Comparison of ENCODE assay signal across 21 cellular contexts in the genomic region with DNA sequence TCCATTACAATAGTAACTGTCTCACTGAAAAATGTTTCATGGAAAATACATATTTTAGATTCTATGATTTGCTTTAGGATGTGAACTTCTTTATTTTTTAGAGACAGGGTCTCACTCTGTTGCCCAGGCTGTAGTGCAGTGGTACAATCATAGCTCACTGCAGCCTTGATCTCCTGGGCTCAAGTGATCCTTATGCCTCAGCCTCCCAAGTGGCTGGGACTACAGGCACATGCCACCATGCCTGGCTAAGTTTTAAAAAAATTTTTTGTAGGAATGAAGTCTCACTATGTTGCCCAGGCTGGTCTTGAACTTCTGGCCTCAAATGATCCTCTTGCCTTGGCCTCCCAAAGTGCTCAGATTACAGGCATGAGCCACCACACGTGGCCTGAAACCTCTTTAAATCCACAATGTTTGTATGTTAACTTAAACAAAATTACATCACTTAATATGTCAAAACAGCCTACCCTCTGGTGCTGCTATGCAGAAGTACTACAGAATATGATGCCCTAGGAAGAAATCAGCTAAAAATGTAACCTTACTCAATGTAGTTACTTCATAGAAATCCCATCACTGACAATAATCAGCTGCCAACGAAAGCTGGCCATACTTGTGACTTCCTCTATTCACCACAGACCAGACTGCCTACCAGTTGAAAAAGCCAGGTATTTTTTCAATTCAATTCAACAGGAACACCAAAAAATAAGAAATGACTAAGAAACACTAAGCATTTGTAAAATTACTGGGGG. TPM values are rescaled to one million over a fixed set of nuclear protein-coding genes. Genes with fewer than 3 reads are reported as not detected.
DNase-seq lines count a peak whose midpoint lies in the region; ATAC-seq, FAIRE-seq and TF ChIP-seq lines count a peak whose summit lies in the region.
"Had no signal": no experiment of that assay in that cellular context is flagged by ENCODE, and none has a peak within 500 bp of the region (broad histone marks: within the 10 kb centered on the region; RNA-seq: fewer than 3 reads in every experiment).

No MANE protein-coding gene starts in this region.

- peaks cover 14% of the 10 kb centered on the region for H3F3A ChIP-seq in SK-N-SH (replicated peaks; ENCODE audit: insufficient read depth)

- H3K4me3 ChIP-seq in HepG2 (replicated peaks in 1 of 3; ENCODE audit: insufficient read depth in 1 of 3, low read depth in 2 of 3, low read length in 3 of 3) (no peak overlapping the region), right lobe of liver (no peak overlapping the region), SK-N-SH (ENCODE audit: low read depth in 2 of 2, low read length in 1 of 2) (no peak overlapping the region)
- H3K4me3 ChIP-seq: Peyer's patch, testis had no signal

- TF ChIP-seq EP300 in HepG2 (IDR thresholded peaks at IDR 0.05; ENCODE audit: low read depth in 2 of 2, low read length in 2 of 2) (no peak), HepG2 (CRISPR knock-in tag; IDR thresholded peaks at IDR 0.05; ENCODE audit: borderline replicate concordance) (no peak), SK-N-SH (IDR thresholded peaks at IDR 0.05; ENCODE audit: borderline replicate concordance in 1 of 2, low read depth in 1 of 2, low read length in 1 of 2) (no peak)

- H2AFZ ChIP-seq in HepG2 (ENCODE audit: low read length): no peak overlapping the region
- no peak overlapping the region for H2AFZ ChIP-seq in SK-N-SH (ENCODE audit: low read depth)

- H3K4me1 ChIP-seq in HepG2 (ENCODE audit: insufficient read depth, low read length) (no peaks in the 10 kb centered on the region), right lobe of liver (no peaks in the 10 kb centered on the region), SK-N-SH (ENCODE audit: control insufficient read depth in 1 of 2, insufficient read depth in 2 of 2, low read depth in 1 of 2, low read length in 1 of 2) (no peaks in the 10 kb centered on the region)
- H3K4me1 ChIP-seq: Peyer's patch, testis had no signal

- no peak overlapping the region for H3K4me2 ChIP-seq in HepG2 (ENCODE audit: low read depth, low read length)
- no peak overlapping the region for H3K4me2 ChIP-seq in SK-N-SH

- CTCF ChIA-PET in HepG2 (lab: Yijun Ruan, JAX; ENCODE audit: low intra/inter-chr PET ratio, low total read pairs) (no interaction called here), SK-N-SH (lab: Yijun Ruan, JAX) (no interaction called here)

- H3K27ac ChIP-seq in HepG2 (ENCODE audit: extremely low read length, insufficient read depth, low read length): no peak overlapping the region
- no peak overlapping the region for H3K27ac ChIP-seq in right lobe of liver
- no peak overlapping the region for H3K27ac ChIP-seq in SK-N-SH (ENCODE audit: low read depth in 2 of 2, low read length in 1 of 2)
- H3K27ac ChIP-seq: Peyer's patch, testis had no signal

- H3K36me3 Mint-ChIP-seq in activated naive CD8-positive, alpha-beta T cell treated with anti-CD3 and anti-CD28 coated beads, Interleukin-2, amount 50 U/mL, for 24 hours (ENCODE audit: low read depth): peaks cover 30% of the 10 kb centered on the region
- H3K36me3 Mint-ChIP-seq in stimulated activated naive B cell treated with anti-CD40 and anti-IgM and Interleukin-4, amounts not matched to agents 10 μg/mL and 1 μg/mL and 100 μg/mL, for 72 hours: peaks cover 18 to 31% of the 10 kb centered on the region in 2 donors

- H3K36me3 ChIP-seq in HepG2 (replicated peaks in 1 of 2; ENCODE audit: control insufficient read depth in 1 of 2, insufficient read depth in 2 of 2, low read length in 2 of 2): peaks cover 4 to 27% of the 10 kb centered on the region in 2 experiments
- H3K36me3 ChIP-seq in right lobe of liver: peaks cover 0 to 52% (median 21%) of the 10 kb centered on the region in 4 donors
- H3K36me3 ChIP-seq in SK-N-SH (replicated peaks in 1 of 2; ENCODE audit: control insufficient read depth in 1 of 2, insufficient read depth in 2 of 2, low read length in 1 of 2): peaks cover 26 to 42% of the 10 kb centered on the region in 2 experiments

- POLR2A ChIA-PET in HepG2 (lab: Yijun Ruan, JAX): no interaction called here
- POLR2A ChIA-PET in SK-N-SH (lab: Yijun Ruan, JAX): interaction anchor here (1.1 kb wide), 1 partner anchor 18 kb away, joined by 3 read pairs; the partner anchor contains the start of gene EEF1A1

- H3K9ac ChIP-seq in HepG2 (ENCODE audit: insufficient read depth, low read depth, low read length) (no peak overlapping the region), SK-N-SH (no peak overlapping the region)

- WGBS in HepG2 (ENCODE audit: low lambda C conversion rate): 97% methylated on average over 2 of the region's 2 CpGs
- WGBS in right lobe of liver (ENCODE audit: insufficient coverage, low coverage, low lambda C conversion rate, missing lambda C conversion rate): 51% methylated on average over 2 of the region's 2 CpGs
- 90% methylated on average over 2 of the region's 2 CpGs for WGBS in SK-N-SH (ENCODE audit: low lambda C conversion rate)

- TF ChIP-seq POLR2A in HepG2 (IDR thresholded peaks at IDR 0.05; ENCODE audit: insufficient read depth in 1 of 2, low read depth in 2 of 2, low read length in 2 of 2) (no peak), right lobe of liver (IDR thresholded peaks at IDR 0.05) (no peak)

- DNase-seq in HepG2 (ENCODE audit: low spot score) (no peak), right lobe of liver (no peak), OCI-M1 (lab: John Stamatoyannopoulos, UW) (peak; percentile 39), SK-N-SH (no peak), D341Med (ENCODE audit: low spot score) (no peak), cerebellar nuclear complex (lab: John Stamatoyannopoulos, UW) (no peak)
- no peak for DNase-seq in activated naive CD8-positive, alpha-beta T cell treated with anti-CD3 and anti-CD28 coated beads, Interleukin-2, amount 50 U/mL, for 24 hours
- no peak for DNase-seq in stimulated activated naive B cell treated with anti-CD40 and anti-IgM and Interleukin-4, amounts not matched to agents 10 μg/mL and 1 μg/mL and 100 μg/mL, for 72 hours
- DNase-seq: activated CD8-positive, alpha-beta memory T cell treated with anti-CD3 and anti-CD28 coated beads, Interleukin-2, amount 50 U/mL, for 48 hours; Calu3; effector memory CD4-positive, alpha-beta T cell; GOT3; NCI-H2081; NCI-H69; occipital lobe; Peyer's patch; testis had no signal

- FAIRE-seq in HepG2 (lab: Jason Lieb, UNC): no peak
- FAIRE-seq: GM12891, keratinocyte had no signal

- H3K79me2 ChIP-seq in HepG2 (ENCODE audit: insufficient read depth, low read length) (no peaks in the 10 kb centered on the region), SK-N-SH (ENCODE audit: insufficient read depth) (no peaks in the 10 kb centered on the region)

- no peaks in the 10 kb centered on the region for H3K27me3 ChIP-seq in HepG2 (ENCODE audit: control insufficient read depth in 1 of 2, insufficient read depth in 2 of 2, low read length in 2 of 2)
- no peaks in the 10 kb centered on the region for H3K27me3 ChIP-seq in right lobe of liver
- no peaks in the 10 kb centered on the region for H3K27me3 ChIP-seq in SK-N-SH (ENCODE audit: insufficient read depth)
- H3K27me3 ChIP-seq: Peyer's patch, testis had no signal

- no peak overlapping the region for H3K4me3 Mint-ChIP-seq in activated naive CD8-positive, alpha-beta T cell treated with anti-CD3 and anti-CD28 coated beads, Interleukin-2, amount 50 U/mL, for 24 hours
- H3K4me3 Mint-ChIP-seq in stimulated activated naive B cell treated with anti-CD40 and anti-IgM and Interleukin-4, amounts not matched to agents 10 μg/mL and 1 μg/mL and 100 μg/mL, for 72 hours: no peak overlapping the region
- H3K4me3 Mint-ChIP-seq: activated naive CD8-positive, alpha-beta T cell had no signal

- TF ChIP-seq CTCF in HepG2 (CRISPR knock-in tag; IDR thresholded peaks at IDR 0.05): no peak
- no peak for TF ChIP-seq CTCF in right lobe of liver (IDR thresholded peaks at IDR 0.05)
- TF ChIP-seq CTCF in SK-N-SH (IDR thresholded peaks at IDR 0.05): no peak

- peak overlapping the region; percentile 45 for H3K27ac Mint-ChIP-seq in activated naive CD8-positive, alpha-beta T cell treated with anti-CD3 and anti-CD28 coated beads, Interleukin-2, amount 50 U/mL, for 24 hours
- H3K27ac Mint-ChIP-seq in stimulated activated naive B cell treated with anti-CD40 and anti-IgM and Interleukin-4, amounts not matched to agents 10 μg/mL and 1 μg/mL and 100 μg/mL, for 72 hours: peak overlapping the region; percentile 42

- no peaks in the 10 kb centered on the region for H3K27me3 Mint-ChIP-seq in activated naive CD8-positive, alpha-beta T cell treated with anti-CD3 and anti-CD28 coated beads, Interleukin-2, amount 50 U/mL, for 24 hours
- no peaks in the 10 kb centered on the region for H3K27me3 Mint-ChIP-seq in stimulated activated naive B cell treated with anti-CD40 and anti-IgM and Interleukin-4, amounts not matched to agents 10 μg/mL and 1 μg/mL and 100 μg/mL, for 72 hours
- H3K27me3 Mint-ChIP-seq: activated naive CD8-positive, alpha-beta T cell had no signal

- no peaks in the 10 kb centered on the region for H3K4me1 Mint-ChIP-seq in activated naive CD8-positive, alpha-beta T cell treated with anti-CD3 and anti-CD28 coated beads, Interleukin-2, amount 50 U/mL, for 24 hours
- no peaks in the 10 kb centered on the region for H3K4me1 Mint-ChIP-seq in stimulated activated naive B cell treated with anti-CD40 and anti-IgM and Interleukin-4, amounts not matched to agents 10 μg/mL and 1 μg/mL and 100 μg/mL, for 72 hours

- H3K9me2 ChIP-seq in SK-N-SH: no peaks in the 10 kb centered on the region

- no peak for TF ChIP-seq RAD21 in HepG2 (CRISPR knock-in tag; IDR thresholded peaks at IDR 0.05)
- no peak for TF ChIP-seq RAD21 in SK-N-SH (IDR thresholded peaks at IDR 0.05; ENCODE audit: low read length)

- H4K20me1 ChIP-seq in HepG2 (ENCODE audit: insufficient read depth, low read length) (no peaks in the 10 kb centered on the region), SK-N-SH (ENCODE audit: insufficient read depth) (no peaks in the 10 kb centered on the region)

- no TSS peak for BruUV-seq in HepG2 (replicated peaks; lab: Mats Ljungman, UMichigan)

- intact Hi-C loops in HepG2 (cut with micrococcal nuclease; ENCODE audit: unreplicated experiment): no loop called here
- intact Hi-C loops in right lobe of liver (cut with DNase I): no loop called here

- H3K9me3 ChIP-seq in HepG2 (ENCODE audit: low read length) (no peaks in the 10 kb centered on the region), right lobe of liver (no peaks in the 10 kb centered on the region), SK-N-SH (no peaks in the 10 kb centered on the region)
- H3K9me3 ChIP-seq: Peyer's patch, testis had no signal

- in situ Hi-C loops in HepG2 (cut with HindIII; ENCODE audit: extremely low pct_ligation_motif_present, low pct_unique_long_range_greater_than_20kb): no loop called here

- no peak for ATAC-seq in HepG2
- ATAC-seq in right lobe of liver: no peak
- no peak for ATAC-seq in activated naive CD8-positive, alpha-beta T cell treated with anti-CD3 and anti-CD28 coated beads, Interleukin-2, amount 50 U/mL, for 24 hours
- ATAC-seq in stimulated activated naive B cell treated with anti-CD40 and anti-IgM and Interleukin-4, amounts not matched to agents 10 μg/mL and 1 μg/mL and 100 μg/mL, for 72 hours (replicated peaks): no peak

- H3K9me3 Mint-ChIP-seq in activated naive CD8-positive, alpha-beta T cell treated with anti-CD3 and anti-CD28 coated beads, Interleukin-2, amount 50 U/mL, for 24 hours: no peaks in the 10 kb centered on the region
- H3K9me3 Mint-ChIP-seq in stimulated activated naive B cell treated with anti-CD40 and anti-IgM and Interleukin-4, amounts not matched to agents 10 μg/mL and 1 μg/mL and 100 μg/mL, for 72 hours: no peaks in the 10 kb centered on the region

RNA-seq across cellular contexts. Expression of gene EEF1A1, which starts 17.6 kb away (rescaled TPM):
- total RNA-seq in HepG2 (2016; rRNA removed; fragmentation: Illumina TruSeq; extraction: Trizol) (13,726 and 19,145 TPM in 2 replicates), right lobe of liver (1,000 to 10,000 TPM; 2,452 to 4,356 (median 3,217) TPM)
- 8,339 and 10,487 TPM in 2 replicates for total RNA-seq in HepG2 (2016; cell fraction: cytosol; rRNA removed; fragmentation: Illumina TruSeq; extraction: Trizol; ENCODE audit: low read depth)
- 13,733 and 18,946 TPM in 2 replicates for total RNA-seq in HepG2 (2016; cell fraction: insoluble cytoplasmic fraction; rRNA removed; fragmentation: Illumina TruSeq; extraction: Trizol)
- total RNA-seq in HepG2 (2016; cell fraction: membrane; rRNA removed; fragmentation: Illumina TruSeq; extraction: Trizol): 28,006 and 33,792 TPM in 2 replicates
- total RNA-seq in HepG2 (2016; cell fraction: nucleus; rRNA removed; fragmentation: Illumina TruSeq; extraction: Trizol): 5,621 and 5,952 TPM in 2 replicates
- polyA plus RNA-seq in HepG2 (2011; rRNA removed) (14,480 and 17,172 TPM in 2 replicates), SK-N-SH (2012; rRNA removed) (10,787 and 14,148 TPM in 2 replicates)
- polyA plus RNA-seq in HepG2 (2011; cell fraction: cytosol; rRNA removed): 15,977 and 19,367 TPM in 2 replicates
- polyA plus RNA-seq in HepG2 (2011; cell fraction: nucleus; rRNA removed): 3,845 and 5,107 TPM in 2 replicates
- polyA plus RNA-seq in HepG2 (2012): 17,181 and 19,057 TPM in 2 replicates
- 12,881 and 14,827 TPM in 2 replicates for polyA plus RNA-seq in HepG2 (2016; cell fraction: cytosol; fragmentation: Illumina TruSeq; extraction: Trizol; ENCODE audit: low read depth)
- polyA plus RNA-seq in HepG2 (2016; cell fraction: insoluble cytoplasmic fraction; fragmentation: Illumina TruSeq; extraction: Trizol; ENCODE audit: low read depth): 16,271 and 16,577 TPM in 2 replicates
- polyA plus RNA-seq in HepG2 (2016; cell fraction: membrane; fragmentation: Illumina TruSeq; extraction: Trizol; ENCODE audit: low read depth): 23,858 and 27,229 TPM in 2 replicates
- polyA plus RNA-seq in HepG2 (2016; cell fraction: nucleus; fragmentation: Illumina TruSeq; extraction: Trizol; ENCODE audit: insufficient read depth, low read depth): 6,994 and 7,179 TPM in 2 replicates
- 11,031 and 11,693 TPM in 2 replicates for polyA minus RNA-seq in HepG2 (2011; rRNA and poly(A)+ RNA removed; ENCODE audit: low replicate concordance)
- polyA minus RNA-seq in HepG2 (2011; cell fraction: cytosol; rRNA and poly(A)+ RNA removed): 6,843 and 8,738 TPM in 2 replicates
- 1,924 and 3,380 TPM in 2 replicates for polyA minus RNA-seq in HepG2 (2011; cell fraction: nucleus; rRNA and poly(A)+ RNA removed)
- 13,584 and 14,065 TPM in 2 replicates for polyA plus RNA-seq in SK-N-SH (2012; cell fraction: cytosol; rRNA removed)
- 2,616 and 4,114 TPM in 2 replicates for polyA plus RNA-seq in SK-N-SH (2012; cell fraction: nucleus; rRNA removed)

RNA-seq across cellular contexts. Expression of gene MTO1, which starts 41.7 kb away (rescaled TPM):
- 31.9 and 45.3 TPM in 2 replicates for total RNA-seq in HepG2 (2016; rRNA removed; fragmentation: Illumina TruSeq; extraction: Trizol)
- 22.3 and 25.1 TPM in 2 replicates for total RNA-seq in HepG2 (2016; cell fraction: cytosol; rRNA removed; fragmentation: Illumina TruSeq; extraction: Trizol; ENCODE audit: low read depth)
- 37.4 and 41.0 TPM in 2 replicates for total RNA-seq in HepG2 (2016; cell fraction: insoluble cytoplasmic fraction; rRNA removed; fragmentation: Illumina TruSeq; extraction: Trizol)
- total RNA-seq in HepG2 (2016; cell fraction: membrane; rRNA removed; fragmentation: Illumina TruSeq; extraction: Trizol): 19.9 and 21.1 TPM in 2 replicates
- total RNA-seq in HepG2 (2016; cell fraction: nucleus; rRNA removed; fragmentation: Illumina TruSeq; extraction: Trizol): 42.8 and 50.4 TPM in 2 replicates
- polyA plus RNA-seq in HepG2 (2011; rRNA removed): 20.1 and 21.1 TPM in 2 replicates
- 12.7 and 19.8 TPM in 2 replicates for polyA plus RNA-seq in HepG2 (2011; cell fraction: cytosol; rRNA removed)
- 39.9 and 40.2 TPM in 2 replicates for polyA plus RNA-seq in HepG2 (2011; cell fraction: nucleus; rRNA removed)
- 17.3 and 22.7 TPM in 2 replicates for polyA plus RNA-seq in HepG2 (2012)
- 7.2 and 7.4 TPM in 2 replicates for polyA plus RNA-seq in HepG2 (2016; cell fraction: cytosol; fragmentation: Illumina TruSeq; extraction: Trizol; ENCODE audit: low read depth)
- polyA plus RNA-seq in HepG2 (2016; cell fraction: insoluble cytoplasmic fraction; fragmentation: Illumina TruSeq; extraction: Trizol; ENCODE audit: low read depth): 29.9 and 32.7 TPM in 2 replicates
- polyA plus RNA-seq in HepG2 (2016; cell fraction: membrane; fragmentation: Illumina TruSeq; extraction: Trizol; ENCODE audit: low read depth): 10.1 and 12.3 TPM in 2 replicates
- polyA plus RNA-seq in HepG2 (2016; cell fraction: nucleus; fragmentation: Illumina TruSeq; extraction: Trizol; ENCODE audit: insufficient read depth, low read depth): 58.4 and 66.5 TPM in 2 replicates
- 29.0 and 38.5 TPM in 2 replicates for polyA minus RNA-seq in HepG2 (2011; rRNA and poly(A)+ RNA removed; ENCODE audit: low replicate concordance)
- 11.6 and 17.0 TPM in 2 replicates for polyA minus RNA-seq in HepG2 (2011; cell fraction: cytosol; rRNA and poly(A)+ RNA removed)
- polyA minus RNA-seq in HepG2 (2011; cell fraction: nucleus; rRNA and poly(A)+ RNA removed): 54.2 and 59.1 TPM in 2 replicates
- total RNA-seq in right lobe of liver: 10 to 100 TPM; 24.6 to 33.7 (median 29.0) TPM
- 9.9 and 11.4 TPM in 2 replicates for polyA plus RNA-seq in SK-N-SH (2012; rRNA removed)
- 9.9 and 12.7 TPM in 2 replicates for polyA plus RNA-seq in SK-N-SH (2012; cell fraction: cytosol; rRNA removed)
- 15.5 and 18.7 TPM in 2 replicates for polyA plus RNA-seq in SK-N-SH (2012; cell fraction: nucleus; rRNA removed)

RNA-seq across cellular contexts. Expression of gene CGAS, which starts 51.1 kb away (rescaled TPM):
- total RNA-seq in HepG2 (2016; rRNA removed; fragmentation: Illumina TruSeq; extraction: Trizol) (0.07 TPM in 1 of 2 replicates, not detected in the other), right lobe of liver (1 to 10 TPM in 1 of 6 experiments, under 1 TPM in 5; 0.37 to 1.1 (median 0.78) TPM)
- not detected in 2 replicates for total RNA-seq in HepG2 (2016; cell fraction: cytosol; rRNA removed; fragmentation: Illumina TruSeq; extraction: Trizol; ENCODE audit: low read depth)
- total RNA-seq in HepG2 (2016; cell fraction: insoluble cytoplasmic fraction; rRNA removed; fragmentation: Illumina TruSeq; extraction: Trizol): 0.04 TPM in 1 of 2 replicates, not detected in the other
- not detected in 2 replicates for total RNA-seq in HepG2 (2016; cell fraction: membrane; rRNA removed; fragmentation: Illumina TruSeq; extraction: Trizol)
- total RNA-seq in HepG2 (2016; cell fraction: nucleus; rRNA removed; fragmentation: Illumina TruSeq; extraction: Trizol): 0.09 TPM in 1 of 2 replicates, not detected in the other
- polyA plus RNA-seq in HepG2 (2011; rRNA removed) (0.03 and 0.04 TPM in 2 replicates), SK-N-SH (2012; rRNA removed) (0.02 TPM in 1 of 2 replicates, not detected in the other)
- polyA plus RNA-seq in HepG2 (2011; cell fraction: cytosol; rRNA removed): not detected in 2 replicates
- polyA plus RNA-seq in HepG2 (2011; cell fraction: nucleus; rRNA removed): 0.05 and 0.06 TPM in 2 replicates
- 0.05 TPM in 1 of 2 replicates, not detected in the other for polyA plus RNA-seq in HepG2 (2012)
- not detected in 2 replicates for polyA plus RNA-seq in HepG2 (2016; cell fraction: cytosol; fragmentation: Illumina TruSeq; extraction: Trizol; ENCODE audit: low read depth)
- polyA plus RNA-seq in HepG2 (2016; cell fraction: insoluble cytoplasmic fraction; fragmentation: Illumina TruSeq; extraction: Trizol; ENCODE audit: low read depth): 0.30 TPM in 1 of 2 replicates, not detected in the other
- not detected in 2 replicates for polyA plus RNA-seq in HepG2 (2016; cell fraction: membrane; fragmentation: Illumina TruSeq; extraction: Trizol; ENCODE audit: low read depth)
- polyA plus RNA-seq in HepG2 (2016; cell fraction: nucleus; fragmentation: Illumina TruSeq; extraction: Trizol; ENCODE audit: insufficient read depth, low read depth): not detected in 2 replicates
- polyA minus RNA-seq in HepG2 (2011; rRNA and poly(A)+ RNA removed; ENCODE audit: low replicate concordance): 5.8 TPM in 1 of 2 replicates, not detected in the other
- not detected in 2 replicates for polyA minus RNA-seq in HepG2 (2011; cell fraction: cytosol; rRNA and poly(A)+ RNA removed)
- polyA minus RNA-seq in HepG2 (2011; cell fraction: nucleus; rRNA and poly(A)+ RNA removed): not detected in 2 replicates
- polyA plus RNA-seq in SK-N-SH (2012; cell fraction: cytosol; rRNA removed): not detected in 2 replicates
- polyA plus RNA-seq in SK-N-SH (2012; cell fraction: nucleus; rRNA removed): 0.02 TPM in 1 of 2 replicates, not detected in the other
- total RNA-seq: G401 had no signal
